Comparison of ENCODE assay signal across 12 cellular contexts in genomic region chr2:231110551-231110950, GRCh38. TPM values are rescaled to one million over a fixed set of nuclear protein-coding genes. Genes with fewer than 3 reads are reported as not detected.
DNase-seq lines count a peak whose midpoint lies in the region; ATAC-seq lines count a peak whose summit lies in the region.
"Had no signal": no experiment of that assay in that cellular context is flagged by ENCODE, and none has a peak within 500 bp of the region (broad histone marks: within the 10 kb centered on the region; RNA-seq: fewer than 3 reads in every experiment).

No MANE protein-coding gene starts in this region.

- intact Hi-C loops in left colon (cut with DNase I, micrococcal nuclease), result no loop called here
- intact Hi-C loops in aorta (cut with DNase I), result no loop called here

- H3K27me3 ChIP-seq in aorta (ENCODE audit: control insufficient read depth in 1 of 2, insufficient read depth in 2 of 2, low read length in 1 of 2), result no peaks in the 10 kb centered on the region

- H3K9me3 ChIP-seq in aorta (ENCODE audit: control insufficient read depth, low read length), result no peaks in the 10 kb centered on the region

- no peak overlapping the region for H3K27ac Mint-ChIP-seq in activated naive CD4-positive, alpha-beta T cell treated with anti-CD3 and anti-CD28 coated beads, Interleukin-2, amount 50 U/mL, for 72 hours
- H3K27ac Mint-ChIP-seq: activated CD4-positive, alpha-beta T cell treated with anti-CD3 and anti-CD28 coated beads, Interleukin-2, amount 10 ng/mL, durations not matched to agents 24 days and 14 days had no signal

- ATAC-seq in left colon (peak; percentile 80), aorta (ENCODE audit: low FRiP score) (peak; percentile 48), GM19324 (IDR thresholded peaks at IDR 0.05; ENCODE audit: low FRiP score, unreplicated experiment) (no peak)
- no peak for ATAC-seq in activated naive CD4-positive, alpha-beta T cell treated with anti-CD3 and anti-CD28 coated beads, Interleukin-2, amount 50 U/mL, for 72 hours

- no peaks in the 10 kb centered on the region for H3K9me3 Mint-ChIP-seq in activated naive CD4-positive, alpha-beta T cell treated with anti-CD3 and anti-CD28 coated beads, Interleukin-2, amount 50 U/mL, for 72 hours
- H3K9me3 Mint-ChIP-seq: activated CD4-positive, alpha-beta T cell treated with anti-CD3 and anti-CD28 coated beads, Interleukin-2, amount 10 ng/mL, durations not matched to agents 24 days and 14 days had no signal

- no peak overlapping the region for H3K27ac ChIP-seq in aorta (ENCODE audit: low read depth in 1 of 2, low read length in 2 of 2)

- H3K4me3 ChIP-seq in aorta (ENCODE audit: low read length in 2 of 2), result no peak overlapping the region

- WGBS in aorta, 2 donors, result 11 to 19% methylated on average over 1 of the region's 1 CpG

- peaks cover 2 to 5% of the 10 kb centered on the region in 2 donors for H3K36me3 ChIP-seq in aorta (ENCODE audit: control insufficient read depth in 1 of 2, insufficient read depth in 2 of 2, low read length in 1 of 2)

- peaks cover 0 to 4% of the 10 kb centered on the region in 2 donors for H3K4me1 ChIP-seq in aorta (ENCODE audit: control insufficient read depth in 1 of 2, insufficient read depth in 2 of 2, low read length in 2 of 2)

- DNase-seq in NOMO-1 (lab: John Stamatoyannopoulos, UW; ENCODE audit: unreplicated experiment in 2 of 2) (peak; percentile 18 to 55), NOMO-1 treated with dmso at 0.1 percent for 144 hours (lab: John Stamatoyannopoulos, UW; ENCODE audit: unreplicated experiment) (no peak), brain pericyte (ENCODE audit: low read depth, low spot score) (peak; percentile 31), left colon (no peak), aorta (no peak), kidney tubule cell (ENCODE audit: low spot score) (no peak)
- no peak for DNase-seq in activated naive CD4-positive, alpha-beta T cell treated with anti-CD3 and anti-CD28 coated beads, Interleukin-2, amount 50 U/mL, for 72 hours (ENCODE audit: low spot score in 2 of 2)
- DNase-seq: activated CD4-positive, alpha-beta T cell treated with anti-CD3 and anti-CD28 coated beads, Interleukin-2, amount 10 ng/mL, durations not matched to agents 24 days and 14 days; activated naive CD4-positive, alpha-beta T cell treated with anti-CD3 and anti-CD28 coated beads, Interleukin-2, amount 50 U/mL, for 16 hours; NCI-H2171 treated with DMSO at 0.1 percent for 48 hours had no signal

- H3K36me3 Mint-ChIP-seq in activated naive CD4-positive, alpha-beta T cell treated with anti-CD3 and anti-CD28 coated beads, Interleukin-2, amount 50 U/mL, for 72 hours, result peaks cover 6 to 15% of the 10 kb centered on the region in 2 donors

RNA-seq across cellular contexts. Expression of gene HTR2B, which starts 14.3 kb away (rescaled TPM):
- under 1 TPM; 0.12 to 0.22 TPM for total RNA-seq in left colon
- total RNA-seq in aorta, result 1 to 10 TPM; 2.0 to 5.1 TPM
- 1 to 10 TPM; 2.8 to 6.6 TPM for polyA plus RNA-seq in aorta
- total RNA-seq in activated naive CD4-positive, alpha-beta T cell treated with anti-CD3 and anti-CD28 coated beads, Interleukin-2, amount 50 U/mL, for 72 hours, result not detected
- total RNA-seq: mononuclear cell had no signal

RNA-seq across cellular contexts. Expression of gene PSMD1, which starts 53.9 kb away (rescaled TPM):
- total RNA-seq in left colon (10 to 100 TPM; 81.3 to 91.0 TPM), aorta (10 to 100 TPM; 67.7 to 69.7 TPM)
- 10 to 100 TPM; 27.8 to 35.3 TPM for polyA plus RNA-seq in aorta
- total RNA-seq in activated naive CD4-positive, alpha-beta T cell treated with anti-CD3 and anti-CD28 coated beads, Interleukin-2, amount 50 U/mL, for 72 hours, result 100 to 1,000 TPM in 1 of 2 donors, 10 to 100 TPM in 1; 99.7 to 105 TPM

Comparison
In these comparisons a context has a peak if more than half of its experiments do, and no peak if none do; other contexts are left out.
1. DNase-seq: peak in NOMO-1 (2 of 2) and brain pericyte (single experiment); none in NOMO-1 treated with dmso at 0.1 percent for 144 hours (single experiment), left colon (0 of 2), aorta (0 of 2), activated naive CD4-positive, alpha-beta T cell treated with anti-CD3 and anti-CD28 coated beads, Interleukin-2, amount 50 U/mL, for 72 hours (0 of 2) and kidney tubule cell (single experiment).
2. ATAC-seq: peak in left colon (single experiment) and aorta (single experiment); none in GM19324 (single experiment) and activated naive CD4-positive, alpha-beta T cell treated with anti-CD3 and anti-CD28 coated beads, Interleukin-2, amount 50 U/mL, for 72 hours (0 of 2).